In genomic region chr5:98397081-98397480, GRCh38 we compare ENCODE assay signal across 23 cellular contexts.
A peak's percentile ranks its signal among the peaks of the same experiment; 100 is the strongest.
DNase-seq lines count a peak whose midpoint lies in the region; ATAC-seq and TF ChIP-seq lines count a peak whose summit lies in the region.
"Had no signal": no experiment of that assay in that cellular context is flagged by ENCODE, and none has a peak within 500 bp of the region (broad histone marks: within the 10 kb centered on the region; RNA-seq: fewer than 3 reads in every experiment).

No MANE protein-coding gene starts in this region.

- peaks cover 4% of the 10 kb centered on the region for H3K4me1 ChIP-seq in adipocyte (ENCODE audit: control insufficient read depth, insufficient read depth, low read length)
- H3K4me1 ChIP-seq in endodermal cell (ENCODE audit: control insufficient read depth, insufficient read depth, low read length) = peaks cover 5% of the 10 kb centered on the region
- H3K4me1 ChIP-seq: BE2C, Caco-2, parathyroid adenoma, sigmoid colon had no signal

- CTCF ChIA-PET in activated CD8-positive, alpha-beta T cell treated with anti-CD3 and anti-CD28 coated beads, Interleukin-2, amount 10 ng/mL, durations not matched to agents 7 days and 5 days (lab: Charles Lee) = no interaction called here

- H3K27me3 ChIP-seq in adipocyte (replicated peaks; ENCODE audit: control insufficient read depth, insufficient read depth, low read length) (no peaks in the 10 kb centered on the region), endodermal cell (ENCODE audit: control insufficient read depth, insufficient read depth, low read length, poor library complexity, severe bottlenecking) (no peaks in the 10 kb centered on the region)
- H3K27me3 ChIP-seq: BE2C, sigmoid colon had no signal

- H3K36me3 ChIP-seq in adipocyte (ENCODE audit: control insufficient read depth, insufficient read depth, low read length, severe bottlenecking) = no peaks in the 10 kb centered on the region
- peaks cover 31% of the 10 kb centered on the region for H3K36me3 ChIP-seq in endodermal cell (ENCODE audit: control insufficient read depth, insufficient read depth, low read length)
- H3K36me3 ChIP-seq: BE2C, sigmoid colon, thoracic aorta had no signal

- no peak for ATAC-seq in activated CD8-positive, alpha-beta T cell treated with anti-CD3 and anti-CD28 coated beads, Interleukin-2, amount 10 ng/mL, durations not matched to agents 7 days and 5 days
- ATAC-seq: left cardiac atrium; naive thymus-derived CD8-positive, alpha-beta T cell; stimulated activated memory B cell treated with anti-CD40 and anti-IgM and Interleukin-4, amounts not matched to agents 10 μg/mL and 1 μg/mL and 100 μg/mL, for 72 hours had no signal

- no peaks in the 10 kb centered on the region for H3K4me1 Mint-ChIP-seq in activated CD8-positive, alpha-beta T cell treated with anti-CD3 and anti-CD28 coated beads, Interleukin-2, amount 10 ng/mL, durations not matched to agents 7 days and 5 days (ENCODE audit: low read depth)
- peaks cover 2% of the 10 kb centered on the region for H3K4me1 Mint-ChIP-seq in endodermal cell
- H3K4me1 Mint-ChIP-seq: activated B cell treated with CpG ODN at 0.5 μM for 24 hours; naive thymus-derived CD8-positive, alpha-beta T cell; stimulated activated memory B cell treated with anti-CD40 and anti-IgM and Interleukin-4, amounts not matched to agents 10 μg/mL and 1 μg/mL and 100 μg/mL, for 72 hours had no signal

- 95 to 97% methylated on average over 3 of the region's 3 CpGs for WGBS in endodermal cell (ENCODE audit: insufficient coverage in 1 of 2, insufficient read length in 1 of 2), 2 experiments

- no peaks in the 10 kb centered on the region for H3K9me3 ChIP-seq in adipocyte (ENCODE audit: control insufficient read depth, low read length)
- peaks cover 5% of the 10 kb centered on the region for H3K9me3 ChIP-seq in endodermal cell (ENCODE audit: control insufficient read depth, low read length)
- H3K9me3 ChIP-seq: BE2C, Caco-2, sigmoid colon, thoracic aorta had no signal

- H3K4me3 Mint-ChIP-seq in activated CD8-positive, alpha-beta T cell treated with anti-CD3 and anti-CD28 coated beads, Interleukin-2, amount 10 ng/mL, durations not matched to agents 7 days and 5 days = no peak overlapping the region
- H3K4me3 Mint-ChIP-seq in endodermal cell = no peak overlapping the region
- H3K4me3 Mint-ChIP-seq: activated B cell treated with CpG ODN at 0.5 μM for 24 hours; activated CD4-positive, alpha-beta memory T cell treated with anti-CD3 and anti-CD28 coated beads for 36 hours; naive thymus-derived CD8-positive, alpha-beta T cell; stimulated activated memory B cell treated with anti-CD40 and anti-IgM and Interleukin-4, amounts not matched to agents 10 μg/mL and 1 μg/mL and 100 μg/mL, for 72 hours had no signal

- H3K4me3 ChIP-seq in adipocyte (ENCODE audit: low read length) (no peak overlapping the region), fibroblast of mammary gland (ENCODE audit: control insufficient read depth, low read depth, low read length) (no peak overlapping the region), skeletal muscle cell (ENCODE audit: low read depth, low read length) (no peak overlapping the region), endodermal cell (ENCODE audit: low read length) (no peak overlapping the region)
- H3K4me3 ChIP-seq: sigmoid colon, thoracic aorta had no signal

- no peak overlapping the region for H3K9ac ChIP-seq in adipocyte (ENCODE audit: low read length)
- no peak overlapping the region for H3K9ac ChIP-seq in endodermal cell (ENCODE audit: extremely low read depth, low read length, poor library complexity, severe bottlenecking)
- H3K9ac ChIP-seq: parathyroid adenoma had no signal

- no peaks in the 10 kb centered on the region for H3K36me3 Mint-ChIP-seq in activated CD8-positive, alpha-beta T cell treated with anti-CD3 and anti-CD28 coated beads, Interleukin-2, amount 10 ng/mL, durations not matched to agents 7 days and 5 days (ENCODE audit: low read depth)
- peaks cover 34% of the 10 kb centered on the region for H3K36me3 Mint-ChIP-seq in endodermal cell (ENCODE audit: low read depth)
- H3K36me3 Mint-ChIP-seq: activated CD4-positive, alpha-beta memory T cell treated with anti-CD3 and anti-CD28 coated beads for 36 hours; naive thymus-derived CD8-positive, alpha-beta T cell; stimulated activated memory B cell treated with anti-CD40 and anti-IgM and Interleukin-4, amounts not matched to agents 10 μg/mL and 1 μg/mL and 100 μg/mL, for 72 hours had no signal

- no peak overlapping the region for H3K27ac Mint-ChIP-seq in activated CD8-positive, alpha-beta T cell treated with anti-CD3 and anti-CD28 coated beads, Interleukin-2, amount 10 ng/mL, durations not matched to agents 7 days and 5 days
- H3K27ac Mint-ChIP-seq in endodermal cell = no peak overlapping the region
- H3K27ac Mint-ChIP-seq: activated B cell treated with CpG ODN at 0.5 μM for 24 hours; activated CD4-positive, alpha-beta memory T cell treated with anti-CD3 and anti-CD28 coated beads for 36 hours; naive thymus-derived CD8-positive, alpha-beta T cell; stimulated activated memory B cell treated with anti-CD40 and anti-IgM and Interleukin-4, amounts not matched to agents 10 μg/mL and 1 μg/mL and 100 μg/mL, for 72 hours had no signal

- TF ChIP-seq CTCF in fibroblast of mammary gland (conservative IDR thresholded peaks at IDR 0.05; ENCODE audit: control insufficient read depth, insufficient read depth, low read depth, low read length) (no peak), endodermal cell (conservative IDR thresholded peaks at IDR 0.05) (no peak)

- H3K27me3 Mint-ChIP-seq in activated CD8-positive, alpha-beta T cell treated with anti-CD3 and anti-CD28 coated beads, Interleukin-2, amount 10 ng/mL, durations not matched to agents 7 days and 5 days (ENCODE audit: low read depth) = no peaks in the 10 kb centered on the region
- no peaks in the 10 kb centered on the region for H3K27me3 Mint-ChIP-seq in endodermal cell (ENCODE audit: insufficient read depth)
- H3K27me3 Mint-ChIP-seq: activated B cell treated with CpG ODN at 0.5 μM for 24 hours; activated CD4-positive, alpha-beta memory T cell treated with anti-CD3 and anti-CD28 coated beads for 36 hours had no signal

- H3K9me3 Mint-ChIP-seq in activated CD8-positive, alpha-beta T cell treated with anti-CD3 and anti-CD28 coated beads, Interleukin-2, amount 10 ng/mL, durations not matched to agents 7 days and 5 days (ENCODE audit: insufficient read depth) = no peaks in the 10 kb centered on the region
- H3K9me3 Mint-ChIP-seq in endodermal cell = peaks cover 13% of the 10 kb centered on the region
- H3K9me3 Mint-ChIP-seq: activated CD4-positive, alpha-beta memory T cell treated with anti-CD3 and anti-CD28 coated beads for 36 hours had no signal

- DNase-seq in EH (ENCODE audit: low read depth) (peak; percentile 87), adipocyte (ENCODE audit: low read depth) (peak; percentile 49), fibroblast of mammary gland (ENCODE audit: low read depth) (peak; percentile 94), skeletal muscle cell (ENCODE audit: low read depth) (peak; percentile 29), endodermal cell (no peak)
- no peak for DNase-seq in activated CD8-positive, alpha-beta memory T cell treated with anti-CD3 and anti-CD28 coated beads for 24 hours
- DNase-seq in activated CD8-positive, alpha-beta T cell treated with anti-CD3 and anti-CD28 coated beads, Interleukin-2, amount 10 ng/mL, durations not matched to agents 7 days and 5 days = no peak
- DNase-seq: activated B cell treated with CpG ODN at 0.5 μM for 24 hours; activated CD4-positive, alpha-beta memory T cell treated with anti-CD3 and anti-CD28 coated beads for 36 hours; activated gamma-delta T cell treated with Interleukin-2 at 50 U/mL for 16 hours; amniotic stem cell; BE2C; Caco-2; KBM-7; left cardiac atrium; naive thymus-derived CD8-positive, alpha-beta T cell; NCI-H1694 treated with DMSO at 0.1 percent for 48 hours; NCI-H526 treated with DMSO at 0.1 percent for 48 hours; sigmoid colon; T-helper 9 cell had no signal

- POLR2A ChIA-PET in activated CD8-positive, alpha-beta T cell treated with anti-CD3 and anti-CD28 coated beads, Interleukin-2, amount 10 ng/mL, durations not matched to agents 7 days and 5 days (lab: Charles Lee) = no interaction called here

- H3K27ac ChIP-seq in endodermal cell (ENCODE audit: low read depth, low read length) = no peak overlapping the region
- H3K27ac ChIP-seq: parathyroid adenoma, sigmoid colon, thoracic aorta had no signal

Comparison
In these comparisons a context has a peak if more than half of its experiments do, and no peak if none do; other contexts are left out.
1. DNase-seq: peak in EH (single experiment), adipocyte (single experiment), fibroblast of mammary gland (single experiment) and skeletal muscle cell (single experiment); none in activated CD8-positive, alpha-beta memory T cell treated with anti-CD3 and anti-CD28 coated beads for 24 hours (single experiment), activated CD8-positive, alpha-beta T cell treated with anti-CD3 and anti-CD28 coated beads, Interleukin-2, amount 10 ng/mL, durations not matched to agents 7 days and 5 days (single experiment) and endodermal cell (single experiment).